In the genomic region with DNA sequence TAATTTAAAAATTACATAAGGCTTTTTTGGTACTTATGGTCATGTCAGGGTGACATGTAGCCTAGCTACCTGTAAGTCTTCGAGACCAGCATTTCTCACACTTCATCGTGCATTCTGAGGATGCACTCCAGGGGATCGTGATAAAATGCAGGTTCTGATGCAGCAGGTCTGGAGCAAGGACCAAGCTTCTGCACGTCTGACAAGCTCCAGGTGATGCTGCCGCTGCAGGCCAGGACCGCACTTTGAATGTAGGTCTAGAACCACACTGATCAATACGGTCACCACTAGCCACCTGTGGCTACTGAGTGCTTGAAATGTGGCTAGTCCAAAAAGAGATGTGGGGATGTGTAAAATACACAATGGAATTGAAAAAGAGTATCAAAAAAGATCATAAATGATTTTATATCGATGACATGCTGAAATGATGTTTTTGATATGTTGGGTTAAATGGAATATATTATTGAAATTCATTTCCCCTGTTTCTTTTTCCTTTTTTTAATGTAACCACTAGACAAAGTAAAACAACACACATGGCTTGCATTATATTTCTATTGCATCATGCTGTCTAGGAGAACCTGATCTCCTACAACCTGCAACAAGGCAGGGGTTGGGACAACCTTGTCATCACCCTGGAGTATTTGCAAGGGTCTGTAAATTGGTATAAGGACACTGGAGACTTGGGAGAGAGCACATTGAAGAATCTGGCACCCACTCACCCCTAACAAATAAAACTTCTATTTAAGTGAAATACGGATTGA, we compare ENCODE assay signal across 18 cellular contexts.
DNase-seq lines count a peak whose midpoint lies in the region; ATAC-seq, FAIRE-seq and TF ChIP-seq lines count a peak whose summit lies in the region.
"Had no signal": no experiment of that assay in that cellular context is flagged by ENCODE, and none has a peak within 500 bp of the region (broad histone marks: within the 10 kb centered on the region; RNA-seq: fewer than 3 reads in every experiment).

No MANE protein-coding gene starts in this region.

- no peak for ATAC-seq in lower lobe of right lung
- ATAC-seq in CD8-positive, alpha-beta T cell = no peak

- peak; percentile 27 for DNase-seq in AG10803 (ENCODE audit: low read depth)
- DNase-seq in GM12892 (ENCODE audit: insufficient read length) = no peak
- peak; percentile 81 for DNase-seq in esophagus muscularis mucosa (ENCODE audit: extremely low spot score)
- DNase-seq in posterior vena cava (ENCODE audit: low spot score) = peak; percentile 64
- no peak for DNase-seq in lower lobe of right lung
- DNase-seq in substantia nigra (lab: John Stamatoyannopoulos, UW) = no peak
- no peak for DNase-seq in CD8-positive, alpha-beta T cell
- DNase-seq: BE2C; CD4-positive, alpha-beta memory T cell; DMS79 treated with DMSO at 0.1 percent for 48 hours; H9; NCI-H1417 treated with DMSO at 0.1 percent for 48 hours; NCI-H187 treated with DMSO at 0.1 percent for 48 hours; NCI-H2227 treated with DMSO at 0.1 percent for 48 hours; NCI-H510A treated with DMSO at 0.1 percent for 48 hours; NCI-H774; Right ventricle myocardium superior had no signal

- intact Hi-C loops in esophagus muscularis mucosa (cut with DNase I) (no loop called here), posterior vena cava (cut with DNase I) (loop anchor here in 1 of 2 donors (2.0 kb wide), 1 partner anchor 75 kb away; no protein-coding TSS in a partner anchor), lower lobe of right lung (cut with DNase I) (no loop called here)
- intact Hi-C loops in CD8-positive, alpha-beta T cell (cut with DNase I, micrococcal nuclease) = no loop called here

- peaks cover 5% of the 10 kb centered on the region for H3K27me3 Mint-ChIP-seq in CD8-positive, alpha-beta T cell (ENCODE audit: low read depth)
- H3K27me3 Mint-ChIP-seq: CD4-positive, alpha-beta memory T cell had no signal

- TF ChIP-seq EP300 in esophagus muscularis mucosa (IDR thresholded peaks at IDR 0.05) = no peak

- H3K27ac ChIP-seq in esophagus muscularis mucosa (replicated peaks in 1 of 4) (no peak overlapping the region), lower lobe of right lung (no peak overlapping the region), substantia nigra (ENCODE audit: low read depth, low read length, poor library complexity, severe bottlenecking) (no peak overlapping the region)
- H3K27ac ChIP-seq in CD8-positive, alpha-beta T cell (ENCODE audit: low read depth, low read length) = no peak overlapping the region

- H3K9me3 ChIP-seq in esophagus muscularis mucosa (no peaks in the 10 kb centered on the region), lower lobe of right lung (peaks cover 3% of the 10 kb centered on the region)
- no peaks in the 10 kb centered on the region for H3K9me3 ChIP-seq in CD8-positive, alpha-beta T cell (ENCODE audit: low read length)
- H3K9me3 ChIP-seq: BE2C had no signal

- peak; percentile 79 for FAIRE-seq in GM12892 (lab: Jason Lieb, UNC)
- FAIRE-seq: RCC 7860 had no signal

- POLR2A ChIA-PET in CD8-positive, alpha-beta T cell (lab: Charles Lee) = interaction anchor here (0.6 kb wide), 1 partner anchor 69 kb away, joined by 3 read pairs; no protein-coding TSS in a partner anchor

- no peak overlapping the region for H3K4me3 Mint-ChIP-seq in CD8-positive, alpha-beta T cell
- H3K4me3 Mint-ChIP-seq: CD4-positive, alpha-beta memory T cell; H9 had no signal

- H3K36me3 ChIP-seq in esophagus muscularis mucosa = peaks cover 0 to 20% (median 0%) of the 10 kb centered on the region in 4 donors
- H3K36me3 ChIP-seq in lower lobe of right lung = no peaks in the 10 kb centered on the region
- no peaks in the 10 kb centered on the region for H3K36me3 ChIP-seq in CD8-positive, alpha-beta T cell (ENCODE audit: insufficient read depth, low read length)

- H3K27ac Mint-ChIP-seq in CD8-positive, alpha-beta T cell = no peak overlapping the region
- H3K27ac Mint-ChIP-seq: CD4-positive, alpha-beta memory T cell; H9 had no signal

- H3K4me3 ChIP-seq in AG10803 (ENCODE audit: low read length) (no peak overlapping the region), esophagus muscularis mucosa (no peak overlapping the region), lower lobe of right lung (no peak overlapping the region)
- no peak overlapping the region for H3K4me3 ChIP-seq in CD8-positive, alpha-beta T cell (ENCODE audit: low read depth, low read length)

- TF ChIP-seq CTCF in AG10803 (conservative IDR thresholded peaks at IDR 0.05; ENCODE audit: low read length) (no peak), esophagus muscularis mucosa (IDR thresholded peaks at IDR 0.05) (no peak), lower lobe of right lung (IDR thresholded peaks at IDR 0.05) (no peak)
- no peak for TF ChIP-seq CTCF in CD8-positive, alpha-beta T cell (IDR thresholded peaks at IDR 0.05)

- H3K4me1 ChIP-seq in esophagus muscularis mucosa (peaks cover 0 to 2% (median 0%) of the 10 kb centered on the region in 4 donors), lower lobe of right lung (no peaks in the 10 kb centered on the region)
- H3K4me1 ChIP-seq in CD8-positive, alpha-beta T cell (ENCODE audit: insufficient read depth, low read length) = no peaks in the 10 kb centered on the region

- H3K36me3 Mint-ChIP-seq in CD8-positive, alpha-beta T cell = peaks cover 6% of the 10 kb centered on the region

- H3K4me1 Mint-ChIP-seq in CD8-positive, alpha-beta T cell (ENCODE audit: low read depth) = no peaks in the 10 kb centered on the region
- H3K4me1 Mint-ChIP-seq: CD4-positive, alpha-beta memory T cell; H9 had no signal

- no peak for TF ChIP-seq POLR2A in GM12892 (IDR thresholded peaks at IDR 0.05; ENCODE audit: low read depth, low read length)
- no peak for TF ChIP-seq POLR2A in esophagus muscularis mucosa (IDR thresholded peaks at IDR 0.05; ENCODE audit: low read depth)

- H3K9me3 Mint-ChIP-seq in CD8-positive, alpha-beta T cell = peaks cover 11% of the 10 kb centered on the region

- no peaks in the 10 kb centered on the region for H3K27me3 ChIP-seq in esophagus muscularis mucosa
- H3K27me3 ChIP-seq in lower lobe of right lung (ENCODE audit: low read depth) = no peaks in the 10 kb centered on the region
- no peaks in the 10 kb centered on the region for H3K27me3 ChIP-seq in CD8-positive, alpha-beta T cell (ENCODE audit: insufficient read depth, low read length)
- H3K27me3 ChIP-seq: BE2C had no signal

- 90% methylated on average over 9 of the region's 9 CpGs for WGBS in esophagus muscularis mucosa

- CTCF ChIA-PET in CD8-positive, alpha-beta T cell (lab: Charles Lee) = no interaction called here

Comparison
In these comparisons a context has a peak if more than half of its experiments do, and no peak if none do; other contexts are left out.
1. DNase-seq: peak in AG10803 (single experiment), esophagus muscularis mucosa (single experiment) and posterior vena cava (single experiment); none in GM12892 (single experiment), lower lobe of right lung (single experiment), substantia nigra (0 of 49) and CD8-positive, alpha-beta T cell (0 of 7).